Comparison of ENCODE assay signal across 6 cellular contexts in the genomic region with DNA sequence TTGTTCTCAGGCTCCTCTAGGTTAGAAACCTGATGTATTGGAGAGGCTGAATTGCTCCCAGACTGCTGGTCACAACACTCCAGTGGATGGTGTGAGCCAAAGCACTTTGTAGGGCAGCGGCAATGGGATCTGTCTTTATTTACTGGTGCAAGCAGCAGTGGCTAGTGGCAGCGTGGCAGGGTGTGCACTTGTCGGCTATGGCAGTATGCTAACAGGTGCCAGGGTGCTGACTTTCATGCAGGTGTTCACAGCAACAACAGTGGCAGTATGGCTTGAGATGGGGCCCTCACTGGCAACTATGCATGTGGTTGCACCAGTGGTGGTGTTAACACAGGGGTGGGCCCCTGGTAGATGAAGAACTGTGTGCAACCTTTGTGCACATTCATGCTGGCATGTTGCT.
"Had no signal": no experiment of that assay in that cellular context is flagged by ENCODE, and none has a peak within 500 bp of the region (broad histone marks: within the 10 kb centered on the region; RNA-seq: fewer than 3 reads in every experiment).

No MANE protein-coding gene starts in this region.

- H2AFZ ChIP-seq: GM23338 had no signal

- H3K9me3 Mint-ChIP-seq: GM23338 had no signal

- DNase-seq: H7, HCEC 1CT, IMR-90 had no signal

- FAIRE-seq: HTR-8/SVneo, K562 had no signal

- H3K4me2 ChIP-seq: GM23338 had no signal

- ATAC-seq: GM23338 had no signal

- H3K27ac Mint-ChIP-seq: GM23338 had no signal

- H3K4me1 Mint-ChIP-seq: GM23338 had no signal

- H3K4me3 ChIP-seq: GM23338, K562 had no signal

- H3K4me3 Mint-ChIP-seq: GM23338 had no signal
